Comparison of ENCODE assay signal across 8 cellular contexts in genomic region chr15:34239151-34239761, GRCh38. TPM values are rescaled to one million over a fixed set of nuclear protein-coding genes. Genes with fewer than 3 reads are reported as not detected.
A peak's percentile ranks its signal among the peaks of the same experiment; 100 is the strongest.
DNase-seq lines count a peak whose midpoint lies in the region; ATAC-seq and TF ChIP-seq lines count a peak whose summit lies in the region.

No MANE protein-coding gene starts in this region.

- H3K4me1 Mint-ChIP-seq in Calu3 (ENCODE audit: low read depth, unreplicated experiment) = peaks cover 10% of the 10 kb centered on the region

- no peak for DNase-seq in Calu3
- peak; percentile 66 for DNase-seq in MG63
- peak; percentile 52 for DNase-seq in astrocyte of the cerebellum (ENCODE audit: low read depth)
- DNase-seq in non-pigmented ciliary epithelial cell (ENCODE audit: low read depth) = peak; percentile 77
- DNase-seq in NCI-H524 treated with DMSO at 0.1 percent for 48 hours (lab: John Stamatoyannopoulos, UW) = no peak
- DNase-seq in Peyer's patch = no peak
- DNase-seq in SJCRH30 = no peak

- H3K9me3 ChIP-seq in MG63 = no peaks in the 10 kb centered on the region
- H3K9me3 ChIP-seq in Peyer's patch = no peaks in the 10 kb centered on the region
- H3K9me3 ChIP-seq in SJCRH30 (replicated peaks) = no peaks in the 10 kb centered on the region

- ATAC-seq in HG03039 (IDR thresholded peaks at IDR 0.05; ENCODE audit: unreplicated experiment) = no peak

- H3K4me3 ChIP-seq in MG63 (no peak overlapping the region), astrocyte of the cerebellum (ENCODE audit: low read depth, low read length) (no peak overlapping the region), Peyer's patch (no peak overlapping the region), SJCRH30 (no peak overlapping the region)

- no peaks in the 10 kb centered on the region for H3K36me3 ChIP-seq in MG63
- peaks cover 0 to 73% (median 0%) of the 10 kb centered on the region in 3 donors for H3K36me3 ChIP-seq in Peyer's patch
- peaks cover 3% of the 10 kb centered on the region; the same call in 1 of the 2 replicates for H3K36me3 ChIP-seq in SJCRH30

- H3K36me3 Mint-ChIP-seq in Calu3 (ENCODE audit: insufficient read depth, unreplicated experiment) = no peaks in the 10 kb centered on the region

- H3K27me3 Mint-ChIP-seq in Calu3 (ENCODE audit: unreplicated experiment) = no peaks in the 10 kb centered on the region

- BruUV-seq in Calu3 (replicated peaks; lab: Mats Ljungman, UMichigan) = no TSS peak

- intact Hi-C loops in Calu3 (cut with micrococcal nuclease; ENCODE audit: unreplicated experiment) = no loop called here

- CTCF ChIA-PET in Calu3 (lab: Charles Lee) = no interaction called here

- H3K27ac ChIP-seq in Peyer's patch = no peak overlapping the region
- H3K27ac ChIP-seq in SJCRH30 = no peak overlapping the region

- TF ChIP-seq CTCF in Calu3 (IDR thresholded peaks at IDR 0.05; ENCODE audit: unreplicated experiment) = no peak
- no peak for TF ChIP-seq CTCF in astrocyte of the cerebellum (IDR thresholded peaks at IDR 0.05; ENCODE audit: low read depth, low read length, missing control alignments)
- TF ChIP-seq CTCF in Peyer's patch (IDR thresholded peaks at IDR 0.05) = no peak

- TF ChIP-seq POLR2A in Peyer's patch (IDR thresholded peaks at IDR 0.05) = no peak

- H3K27me3 ChIP-seq in MG63 (no peaks in the 10 kb centered on the region), Peyer's patch (no peaks in the 10 kb centered on the region), SJCRH30 (no peaks in the 10 kb centered on the region)

- in situ Hi-C loops in astrocyte of the cerebellum (cut with HindIII; ENCODE audit: low sequenced_read_pairs) = no loop called here

- H3K27ac Mint-ChIP-seq in Calu3 (ENCODE audit: unreplicated experiment) = peak overlapping the region; percentile 87

- H3K4me3 Mint-ChIP-seq in Calu3 (ENCODE audit: low read depth, unreplicated experiment) = no peak overlapping the region

- no peaks in the 10 kb centered on the region for H3K9me3 Mint-ChIP-seq in Calu3 (ENCODE audit: low read depth, unreplicated experiment)

- H3K4me1 ChIP-seq in Peyer's patch = no peaks in the 10 kb centered on the region
- no peaks in the 10 kb centered on the region for H3K4me1 ChIP-seq in SJCRH30

RNA-seq across cellular contexts. Expression of gene EMC4, which starts 14.4 kb away (rescaled TPM):
- total RNA-seq in Calu3 (2022) (40.3 and 43.9 TPM in 2 replicates), Peyer's patch (100 to 1,000 TPM in 1 of 4 donors, 10 to 100 TPM in 3; 33.0 to 105 (median 64.0) TPM)
- 195 and 222 TPM in 2 replicates for total RNA-seq in MG63 (2014; rRNA removed; shearing (Covaris generic); ENCODE audit: low replicate concordance)
- total RNA-seq in SJCRH30 (2014; rRNA removed; shearing (Covaris generic)) = 131 and 134 TPM in 2 replicates

RNA-seq across cellular contexts. Expression of gene KATNBL1, which starts 29.4 kb away (rescaled TPM):
- total RNA-seq in Calu3 (2022) (12.9 and 14.8 TPM in 2 replicates), Peyer's patch (10 to 100 TPM; 40.6 to 76.7 (median 50.1) TPM)
- 38.1 and 62.4 TPM in 2 replicates for total RNA-seq in MG63 (2014; rRNA removed; shearing (Covaris generic); ENCODE audit: low replicate concordance)
- total RNA-seq in SJCRH30 (2014; rRNA removed; shearing (Covaris generic)) = 35.5 and 37.4 TPM in 2 replicates

Comparison
In these comparisons a context has a peak if more than half of its experiments do, and no peak if none do; other contexts are left out.
1. DNase-seq: peak in MG63 (single experiment), astrocyte of the cerebellum (single experiment) and non-pigmented ciliary epithelial cell (single experiment); none in Calu3 (single experiment), NCI-H524 treated with DMSO at 0.1 percent for 48 hours (single experiment), Peyer's patch (0 of 3) and SJCRH30 (0 of 2).